In the genomic region with DNA sequence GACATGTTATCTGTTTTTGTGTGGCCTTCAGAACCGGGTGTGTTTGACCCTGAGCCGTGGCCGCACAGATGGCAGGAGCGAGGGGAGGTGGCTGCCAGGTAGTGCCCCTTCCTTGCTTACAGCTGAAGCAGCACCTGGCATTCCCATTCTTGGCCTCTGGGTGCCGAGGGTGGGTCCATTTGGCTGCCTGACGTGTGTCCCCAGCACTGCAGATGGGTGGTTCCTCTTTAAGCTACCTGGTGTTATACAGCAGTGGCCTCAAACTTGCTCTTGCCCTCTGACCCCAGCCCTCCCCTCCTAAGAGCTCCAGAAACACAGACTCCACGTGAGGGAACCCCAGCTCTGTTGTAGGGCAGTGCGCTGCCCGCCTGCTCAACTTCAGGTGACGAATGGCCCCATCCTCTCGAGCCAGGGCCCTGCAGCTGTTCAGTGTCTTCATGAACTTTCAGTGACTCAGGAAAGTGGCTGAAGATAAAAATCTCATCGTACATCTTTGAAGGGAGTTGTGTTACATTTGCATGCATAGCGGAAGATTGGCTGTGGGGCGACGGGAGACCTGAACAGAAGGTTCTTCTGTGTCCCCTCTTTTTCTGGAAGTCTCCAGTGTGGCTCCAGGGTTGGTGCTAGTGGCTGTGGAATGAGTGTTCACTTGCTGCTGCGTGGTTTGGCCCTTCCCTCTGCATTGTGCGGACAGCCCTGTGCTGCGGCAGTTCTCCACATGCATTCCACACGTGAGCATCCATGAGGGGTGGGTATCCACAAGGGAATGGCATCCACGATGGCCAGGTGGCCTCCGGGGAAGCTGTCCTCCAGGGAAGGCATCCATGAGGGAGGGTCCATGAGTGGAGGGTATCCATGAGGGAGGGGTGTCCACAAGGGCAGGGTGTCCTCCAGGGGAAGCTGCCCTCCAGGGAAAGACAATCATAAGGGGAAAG, we compare ENCODE assay signal across 11 cellular contexts.
DNase-seq lines count a peak whose midpoint lies in the region; ATAC-seq and TF ChIP-seq lines count a peak whose summit lies in the region.
"Had no signal": no experiment of that assay in that cellular context is flagged by ENCODE, and none has a peak within 500 bp of the region (broad histone marks: within the 10 kb centered on the region; RNA-seq: fewer than 3 reads in every experiment).

No MANE protein-coding gene starts in this region.

- POLR2A ChIA-PET in RWPE1 (lab: Yijun Ruan, JAX; ENCODE audit: low non-redundant PET), result no interaction called here

- H3K4me1 ChIP-seq in colonic mucosa, result peaks cover 8% of the 10 kb centered on the region
- peaks cover 72% of the 10 kb centered on the region for H3K4me1 ChIP-seq in lower lobe of right lung
- H3K4me1 ChIP-seq in spleen, result peaks cover 42 to 98% (median 70%) of the 10 kb centered on the region in 6 donors

- ATAC-seq in lower lobe of right lung (no peak), HG02970 (IDR thresholded peaks at IDR 0.05; ENCODE audit: low FRiP score, unreplicated experiment) (no peak), HG03460 (IDR thresholded peaks at IDR 0.05; ENCODE audit: unreplicated experiment) (no peak)

- DNase-seq in colonic mucosa, result no peak
- no peak for DNase-seq in lower lobe of right lung
- DNase-seq in spleen, result peak; percentile 52
- DNase-seq in RWPE1 (ENCODE audit: low spot score), result no peak
- no peak for DNase-seq in SHP77 (lab: John Stamatoyannopoulos, UW)
- DNase-seq: activated T-cell treated with anti-CD3 and anti-CD28 coated beads, Interleukin-2, amount 50 U/mL, for 48 hours had no signal

- H3K9me3 ChIP-seq in colonic mucosa (no peaks in the 10 kb centered on the region), lower lobe of right lung (no peaks in the 10 kb centered on the region), spleen (no peaks in the 10 kb centered on the region)

- H3K9ac ChIP-seq in colonic mucosa (ENCODE audit: low read depth in 2 of 2, low read length in 2 of 2), result no peak overlapping the region

- H3K27ac ChIP-seq in colonic mucosa (peak overlapping the region; percentile 53), lower lobe of right lung (peak overlapping the region; percentile 69), spleen (peak overlapping the region in 7 of 8 donors; percentile 56 to 76 (median 70)), RWPE1 (no peak overlapping the region)
- H3K27ac ChIP-seq: epithelial cell of prostate had no signal

- no peak overlapping the region for H3K4me3 ChIP-seq in colonic mucosa
- H3K4me3 ChIP-seq in lower lobe of right lung, result no peak overlapping the region
- H3K4me3 ChIP-seq in spleen, result no peak overlapping the region
- H3K4me3 ChIP-seq: skin epidermis had no signal

- TF ChIP-seq CTCF in GM12872 (IDR thresholded peaks at IDR 0.05; ENCODE audit: insufficient read depth, low read depth, low read length), result 0 out of 3 replicates have a peak, but pooled peaks have one; percentile 4
- TF ChIP-seq CTCF in colonic mucosa (IDR thresholded peaks at IDR 0.05), result no peak
- no peak for TF ChIP-seq CTCF in lower lobe of right lung (IDR thresholded peaks at IDR 0.05)
- no peak for TF ChIP-seq CTCF in spleen (IDR thresholded peaks at IDR 0.05 in 8 of 11, conservative IDR thresholded peaks at IDR 0.05 in 3 of 11)
- TF ChIP-seq CTCF in RWPE1 (conservative IDR thresholded peaks at IDR 0.05; ENCODE audit: low read depth), result no peak

- H3K36me3 ChIP-seq in colonic mucosa (no peaks in the 10 kb centered on the region), lower lobe of right lung (no peaks in the 10 kb centered on the region), spleen (no peaks in the 10 kb centered on the region)

- WGBS in spleen, 5 donors, result 69 to 83% (median 79%) methylated on average over 20 to 21 of the region's 21 CpGs

- CTCF ChIA-PET in RWPE1 (lab: Yijun Ruan, JAX), result interaction anchor here (0.5 to 1.7 kb wide), 3 partner anchors 13 to 166 kb away, joined by 3 to 5 read pairs (median 4); no protein-coding TSS in a partner anchor

- no peaks in the 10 kb centered on the region for H3K27me3 ChIP-seq in colonic mucosa
- no peaks in the 10 kb centered on the region for H3K27me3 ChIP-seq in lower lobe of right lung (ENCODE audit: low read depth)
- H3K27me3 ChIP-seq in spleen (replicated peaks in 1 of 7), result no peaks in the 10 kb centered on the region

- intact Hi-C loops in colonic mucosa (cut with DNase I), result no loop called here
- intact Hi-C loops in lower lobe of right lung (cut with DNase I), result no loop called here
- intact Hi-C loops in spleen (cut with DNase I; ENCODE audit: low total_unique reads), result no loop called here

- no peak for TF ChIP-seq POLR2A in spleen (IDR thresholded peaks at IDR 0.05)
